9 cellular contexts compared by ENCODE assay signal in the genomic region with DNA sequence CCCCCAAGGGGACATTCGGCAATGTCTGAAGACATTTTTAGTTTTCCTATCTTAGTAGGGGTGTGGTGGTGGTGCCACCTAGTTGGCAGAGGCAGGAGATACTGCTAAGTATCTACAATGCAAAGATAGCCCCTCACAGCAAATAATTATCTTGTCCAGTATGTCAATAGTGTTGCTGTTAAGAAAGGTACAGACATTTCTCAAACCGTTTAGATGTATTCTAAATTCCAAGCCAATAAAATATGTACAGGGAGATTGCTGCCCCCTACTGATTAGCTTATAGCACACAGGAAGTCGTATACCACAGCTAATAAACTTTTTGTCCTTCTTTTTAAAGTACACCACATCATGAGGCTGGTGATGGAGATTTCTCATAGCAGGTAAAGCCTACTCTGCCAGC.
DNase-seq lines count a peak whose midpoint lies in the region; ATAC-seq, FAIRE-seq and TF ChIP-seq lines count a peak whose summit lies in the region.
"Had no signal": no experiment of that assay in that cellular context is flagged by ENCODE, and none has a peak within 500 bp of the region (broad histone marks: within the 10 kb centered on the region; RNA-seq: fewer than 3 reads in every experiment).

No MANE protein-coding gene starts in this region.

- no peak overlapping the region for H3K4me3 Mint-ChIP-seq in activated CD4-positive, alpha-beta T cell treated with anti-CD3 and anti-CD28 coated beads, Interleukin-2, amount 10 ng/mL, durations not matched to agents 7 days and 5 days

- peak overlapping the region; percentile 72 for H3K4me2 ChIP-seq in OCI-LY3 (ENCODE audit: low read length)
- H3K4me2 ChIP-seq in HepG2 (ENCODE audit: low read depth, low read length) = no peak overlapping the region
- H3K4me2 ChIP-seq: BLaER1 treated with 17β-estradiol and CSF1 and Interleukin-3, amounts not matched to agents 10 nM and 100 nM had no signal

- H3K27me3 ChIP-seq in OCI-LY3 (ENCODE audit: low read depth, low read length) (no peaks in the 10 kb centered on the region), HepG2 (ENCODE audit: control insufficient read depth in 1 of 2, insufficient read depth in 2 of 2, low read length in 2 of 2) (no peaks in the 10 kb centered on the region)
- H3K27me3 ChIP-seq: BLaER1 treated with 17β-estradiol and CSF1 and Interleukin-3, amounts not matched to agents 10 nM and 100 nM had no signal

- intact Hi-C loops in HepG2 (cut with micrococcal nuclease; ENCODE audit: unreplicated experiment) = loop anchor here (2.0 kb wide), 1 partner anchor 200 kb away; no protein-coding TSS in a partner anchor
- intact Hi-C loops in Right ventricle myocardium superior (cut with DNase I) = no loop called here

- no peaks in the 10 kb centered on the region for H3K79me2 ChIP-seq in OCI-LY3 (ENCODE audit: low read length)
- no peaks in the 10 kb centered on the region for H3K79me2 ChIP-seq in HepG2 (ENCODE audit: insufficient read depth, low read length)

- no peak overlapping the region for H3K27ac ChIP-seq in OCI-LY3 (ENCODE audit: low read length)
- no peak overlapping the region for H3K27ac ChIP-seq in HepG2 (ENCODE audit: extremely low read length, insufficient read depth, low read length)

- TF ChIP-seq CTCF in OCI-LY3 (IDR thresholded peaks at IDR 0.05; ENCODE audit: low read depth, low read length) = peak; percentile 99
- 0 out of 2 replicates have a peak, but pooled peaks have one; percentile 15 for TF ChIP-seq CTCF in HepG2 (CRISPR knock-in tag; IDR thresholded peaks at IDR 0.05)

- peak overlapping the region; percentile 44 for H3K9ac ChIP-seq in OCI-LY3 (ENCODE audit: low read length)
- no peak overlapping the region for H3K9ac ChIP-seq in HepG2 (ENCODE audit: insufficient read depth, low read depth, low read length)
- H3K9ac ChIP-seq: BLaER1 treated with 17β-estradiol and CSF1 and Interleukin-3, amounts not matched to agents 10 nM and 100 nM had no signal

- ATAC-seq in HG02943 (IDR thresholded peaks at IDR 0.05; ENCODE audit: low read depth, unreplicated experiment) (peak; percentile 50), HepG2 (no peak), Right ventricle myocardium superior (ENCODE audit: poor library complexity) (no peak)

- no peak for FAIRE-seq in HepG2 (lab: Jason Lieb, UNC)

- POLR2A ChIA-PET in activated CD4-positive, alpha-beta T cell treated with anti-CD3 and anti-CD28 coated beads, Interleukin-2, amount 10 ng/mL, durations not matched to agents 7 days and 5 days (lab: Charles Lee) = interaction anchor here (0.6 kb wide), 1 partner anchor 15 kb away, joined by 3 read pairs; no protein-coding TSS in a partner anchor
- POLR2A ChIA-PET in HepG2 (lab: Yijun Ruan, JAX) = no interaction called here

- no peaks in the 10 kb centered on the region for H3K27me3 Mint-ChIP-seq in activated CD4-positive, alpha-beta T cell treated with anti-CD3 and anti-CD28 coated beads, Interleukin-2, amount 10 ng/mL, durations not matched to agents 7 days and 5 days

- H2AFZ ChIP-seq in OCI-LY3 (ENCODE audit: low read depth, low read length) = peak overlapping the region; percentile 86
- H2AFZ ChIP-seq in HepG2 (ENCODE audit: low read length) = no peak overlapping the region

- in situ Hi-C loops in HepG2 (cut with HindIII; ENCODE audit: extremely low pct_ligation_motif_present, low pct_unique_long_range_greater_than_20kb) = no loop called here

- H3K36me3 Mint-ChIP-seq in activated CD4-positive, alpha-beta T cell treated with anti-CD3 and anti-CD28 coated beads, Interleukin-2, amount 10 ng/mL, durations not matched to agents 7 days and 5 days (ENCODE audit: low read depth) = no peaks in the 10 kb centered on the region

- H3K9me3 ChIP-seq in OCI-LY3 (ENCODE audit: insufficient read depth, low read length) (no peaks in the 10 kb centered on the region), HepG2 (ENCODE audit: low read length) (no peaks in the 10 kb centered on the region)
- H3K9me3 ChIP-seq: BLaER1 treated with 17β-estradiol and CSF1 and Interleukin-3, amounts not matched to agents 10 nM and 100 nM had no signal

- H3K4me1 Mint-ChIP-seq in activated CD4-positive, alpha-beta T cell treated with anti-CD3 and anti-CD28 coated beads, Interleukin-2, amount 10 ng/mL, durations not matched to agents 7 days and 5 days = peaks cover 2% of the 10 kb centered on the region

- no peak for TF ChIP-seq EP300 in HepG2 (IDR thresholded peaks at IDR 0.05; ENCODE audit: low read depth in 2 of 2, low read length in 2 of 2)
- TF ChIP-seq EP300 in HepG2 (CRISPR knock-in tag; IDR thresholded peaks at IDR 0.05; ENCODE audit: borderline replicate concordance) = no peak

- H3K27ac Mint-ChIP-seq in activated CD4-positive, alpha-beta T cell treated with anti-CD3 and anti-CD28 coated beads, Interleukin-2, amount 10 ng/mL, durations not matched to agents 7 days and 5 days = no peak overlapping the region

- H4K20me1 ChIP-seq in OCI-LY3 (ENCODE audit: insufficient read depth, low read length) = no peaks in the 10 kb centered on the region
- H4K20me1 ChIP-seq in HepG2 (ENCODE audit: insufficient read depth, low read length) = no peaks in the 10 kb centered on the region
- H4K20me1 ChIP-seq: BLaER1 treated with 17β-estradiol and CSF1 and Interleukin-3, amounts not matched to agents 10 nM and 100 nM had no signal

- no peak for TF ChIP-seq RAD21 in HepG2 (CRISPR knock-in tag; IDR thresholded peaks at IDR 0.05)

- peaks cover 12% of the 10 kb centered on the region for H3K4me1 ChIP-seq in OCI-LY3 (ENCODE audit: low read length)
- no peaks in the 10 kb centered on the region for H3K4me1 ChIP-seq in HepG2 (ENCODE audit: insufficient read depth, low read length)

- 0% methylated on average over 3 of the region's 3 CpGs for WGBS in HepG2 (ENCODE audit: low lambda C conversion rate)

- H3K4me3 ChIP-seq in OCI-LY3 (ENCODE audit: low read length) (peak overlapping the region; percentile 67), HepG2 (replicated peaks in 1 of 3; ENCODE audit: insufficient read depth in 1 of 3, low read depth in 2 of 3, low read length in 3 of 3) (no peak overlapping the region)
- H3K4me3 ChIP-seq: BLaER1 treated with 17β-estradiol and CSF1 and Interleukin-3, amounts not matched to agents 10 nM and 100 nM had no signal

- TF ChIP-seq POLR2A in HepG2 (IDR thresholded peaks at IDR 0.05; ENCODE audit: insufficient read depth in 1 of 2, low read depth in 2 of 2, low read length in 2 of 2) = no peak

- peak; percentile 19 for DNase-seq in activated CD4-positive, alpha-beta T cell treated with anti-CD3 and anti-CD28 coated beads, Interleukin-2, amount 10 ng/mL, durations not matched to agents 7 days and 5 days
- DNase-seq in activated CD4-positive, alpha-beta T cell treated with anti-CD3 and anti-CD28 coated beads for 4 hours = no peak
- DNase-seq in HepG2 (ENCODE audit: low spot score) (no peak), NCI-H1048 (lab: John Stamatoyannopoulos, UW) (no peak), GDM1 (lab: John Stamatoyannopoulos, UW) (no peak), Right ventricle myocardium superior (no peak)

- no TSS peak for BruUV-seq in HepG2 (replicated peaks; lab: Mats Ljungman, UMichigan)

- H3K9me3 Mint-ChIP-seq in activated CD4-positive, alpha-beta T cell treated with anti-CD3 and anti-CD28 coated beads, Interleukin-2, amount 10 ng/mL, durations not matched to agents 7 days and 5 days = no peaks in the 10 kb centered on the region

- no peaks in the 10 kb centered on the region for H3K36me3 ChIP-seq in OCI-LY3 (replicated peaks; ENCODE audit: low read depth, low read length)
- H3K36me3 ChIP-seq in HepG2 (replicated peaks in 1 of 2; ENCODE audit: control insufficient read depth in 1 of 2, insufficient read depth in 2 of 2, low read length in 2 of 2) = no peaks in the 10 kb centered on the region
- H3K36me3 ChIP-seq: BLaER1 treated with 17β-estradiol and CSF1 and Interleukin-3, amounts not matched to agents 10 nM and 100 nM had no signal

- CTCF ChIA-PET in activated CD4-positive, alpha-beta T cell treated with anti-CD3 and anti-CD28 coated beads, Interleukin-2, amount 10 ng/mL, durations not matched to agents 7 days and 5 days (lab: Charles Lee) = interaction anchor here (0.7 to 1.2 kb wide), 2 partner anchors 16 to 54 kb away, joined by 3 read pairs; no protein-coding TSS in a partner anchor
- CTCF ChIA-PET in HepG2 (lab: Yijun Ruan, JAX; ENCODE audit: low intra/inter-chr PET ratio, low total read pairs) = no interaction called here

TF ChIP-seq in HepG2, 621 proteins besides CTCF, POLR2A, EP300 and RAD21 (continues in another document):
- TF ChIP-seq STAG1 (CRISPR knock-in tag; IDR thresholded peaks at IDR 0.05) = 0 out of 2 replicates have a peak, but pooled peaks have one; percentile 16
